1 cellular context compared by ENCODE assay signal in the genomic region with DNA sequence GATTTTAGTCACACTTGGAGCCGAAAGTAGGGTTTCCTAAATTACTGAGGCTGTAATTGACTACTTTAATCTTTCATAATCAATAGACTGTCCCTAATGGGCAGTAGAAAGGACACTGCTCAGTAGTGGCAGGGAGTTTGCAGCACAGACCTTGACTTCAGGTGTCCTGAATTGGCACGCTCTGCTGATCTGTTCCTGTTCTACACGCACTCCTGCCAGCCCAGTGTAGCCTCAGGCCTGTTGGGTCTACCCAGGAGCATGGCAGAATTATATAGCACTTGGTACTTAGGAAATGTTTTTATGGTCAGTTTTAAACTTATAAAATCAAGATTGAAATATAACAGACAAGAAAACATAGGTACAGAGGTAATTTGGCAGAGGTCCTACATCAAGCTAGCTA.
TF ChIP-seq lines count a peak whose summit lies in the region.

No MANE protein-coding gene starts in this region.

TF ChIP-seq in GM23338, 12 proteins besides CTCF, POLR2A, EP300 and RAD21 (continued from another document):
- TF ChIP-seq, protein P1, sequence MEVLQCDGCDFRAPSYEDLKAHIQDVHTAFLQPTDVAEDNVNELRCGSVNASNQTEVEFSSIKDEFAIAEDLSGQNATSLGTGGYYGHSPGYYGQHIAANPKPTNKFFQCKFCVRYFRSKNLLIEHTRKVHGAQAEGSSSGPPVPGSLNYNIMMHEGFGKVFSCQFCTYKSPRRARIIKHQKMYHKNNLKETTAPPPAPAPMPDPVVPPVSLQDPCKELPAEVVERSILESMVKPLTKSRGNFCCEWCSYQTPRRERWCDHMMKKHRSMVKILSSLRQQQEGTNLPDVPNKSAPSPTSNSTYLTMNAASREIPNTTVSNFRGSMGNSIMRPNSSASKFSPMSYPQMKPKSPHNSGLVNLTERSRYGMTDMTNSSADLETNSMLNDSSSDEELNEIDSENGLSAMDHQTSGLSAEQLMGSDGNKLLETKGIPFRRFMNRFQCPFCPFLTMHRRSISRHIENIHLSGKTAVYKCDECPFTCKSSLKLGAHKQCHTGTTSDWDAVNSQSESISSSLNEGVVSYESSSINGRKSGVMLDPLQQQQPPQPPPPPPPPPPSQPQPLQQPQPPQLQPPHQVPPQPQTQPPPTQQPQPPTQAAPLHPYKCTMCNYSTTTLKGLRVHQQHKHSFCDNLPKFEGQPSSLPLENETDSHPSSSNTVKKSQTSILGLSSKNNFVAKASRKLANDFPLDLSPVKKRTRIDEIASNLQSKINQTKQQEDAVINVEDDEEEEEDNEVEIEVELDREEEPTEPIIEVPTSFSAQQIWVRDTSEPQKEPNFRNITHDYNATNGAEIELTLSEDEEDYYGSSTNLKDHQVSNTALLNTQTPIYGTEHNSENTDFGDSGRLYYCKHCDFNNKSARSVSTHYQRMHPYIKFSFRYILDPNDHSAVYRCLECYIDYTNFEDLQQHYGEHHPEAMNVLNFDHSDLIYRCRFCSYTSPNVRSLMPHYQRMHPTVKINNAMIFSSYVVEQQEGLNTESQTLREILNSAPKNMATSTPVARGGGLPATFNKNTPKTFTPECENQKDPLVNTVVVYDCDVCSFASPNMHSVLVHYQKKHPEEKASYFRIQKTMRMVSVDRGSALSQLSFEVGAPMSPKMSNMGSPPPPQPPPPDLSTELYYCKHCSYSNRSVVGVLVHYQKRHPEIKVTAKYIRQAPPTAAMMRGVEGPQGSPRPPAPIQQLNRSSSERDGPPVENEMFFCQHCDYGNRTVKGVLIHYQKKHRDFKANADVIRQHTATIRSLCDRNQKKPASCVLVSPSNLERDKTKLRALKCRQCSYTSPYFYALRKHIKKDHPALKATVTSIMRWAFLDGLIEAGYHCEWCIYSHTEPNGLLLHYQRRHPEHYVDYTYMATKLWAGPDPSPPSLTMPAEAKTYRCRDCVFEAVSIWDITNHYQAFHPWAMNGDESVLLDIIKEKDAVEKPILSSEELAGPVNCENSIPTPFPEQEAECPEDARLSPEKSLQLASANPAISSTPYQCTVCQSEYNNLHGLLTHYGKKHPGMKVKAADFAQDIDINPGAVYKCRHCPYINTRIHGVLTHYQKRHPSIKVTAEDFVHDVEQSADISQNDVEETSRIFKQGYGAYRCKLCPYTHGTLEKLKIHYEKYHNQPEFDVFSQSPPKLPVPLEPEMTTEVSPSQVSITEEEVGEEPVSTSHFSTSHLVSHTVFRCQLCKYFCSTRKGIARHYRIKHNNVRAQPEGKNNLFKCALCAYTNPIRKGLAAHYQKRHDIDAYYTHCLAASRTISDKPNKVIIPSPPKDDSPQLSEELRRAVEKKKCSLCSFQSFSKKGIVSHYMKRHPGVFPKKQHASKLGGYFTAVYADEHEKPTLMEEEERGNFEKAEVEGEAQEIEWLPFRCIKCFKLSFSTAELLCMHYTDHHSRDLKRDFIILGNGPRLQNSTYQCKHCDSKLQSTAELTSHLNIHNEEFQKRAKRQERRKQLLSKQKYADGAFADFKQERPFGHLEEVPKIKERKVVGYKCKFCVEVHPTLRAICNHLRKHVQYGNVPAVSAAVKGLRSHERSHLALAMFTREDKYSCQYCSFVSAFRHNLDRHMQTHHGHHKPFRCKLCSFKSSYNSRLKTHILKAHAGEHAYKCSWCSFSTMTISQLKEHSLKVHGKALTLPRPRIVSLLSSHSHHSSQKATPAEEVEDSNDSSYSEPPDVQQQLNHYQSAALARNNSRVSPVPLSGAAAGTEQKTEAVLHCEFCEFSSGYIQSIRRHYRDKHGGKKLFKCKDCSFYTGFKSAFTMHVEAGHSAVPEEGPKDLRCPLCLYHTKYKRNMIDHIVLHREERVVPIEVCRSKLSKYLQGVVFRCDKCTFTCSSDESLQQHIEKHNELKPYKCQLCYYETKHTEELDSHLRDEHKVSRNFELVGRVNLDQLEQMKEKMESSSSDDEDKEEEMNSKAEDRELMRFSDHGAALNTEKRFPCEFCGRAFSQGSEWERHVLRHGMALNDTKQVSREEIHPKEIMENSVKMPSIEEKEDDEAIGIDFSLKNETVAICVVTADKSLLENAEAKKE (CRISPR knock-in tag; IDR thresholded peaks at IDR 0.05), result no peak
- no peak for TF ChIP-seq NANOG (IDR thresholded peaks at IDR 0.05; ENCODE audit: borderline replicate concordance)
TF ChIP-seq in GM23338: peak in this region for 0.
